15 cellular contexts compared by ENCODE assay signal in the genomic region with DNA sequence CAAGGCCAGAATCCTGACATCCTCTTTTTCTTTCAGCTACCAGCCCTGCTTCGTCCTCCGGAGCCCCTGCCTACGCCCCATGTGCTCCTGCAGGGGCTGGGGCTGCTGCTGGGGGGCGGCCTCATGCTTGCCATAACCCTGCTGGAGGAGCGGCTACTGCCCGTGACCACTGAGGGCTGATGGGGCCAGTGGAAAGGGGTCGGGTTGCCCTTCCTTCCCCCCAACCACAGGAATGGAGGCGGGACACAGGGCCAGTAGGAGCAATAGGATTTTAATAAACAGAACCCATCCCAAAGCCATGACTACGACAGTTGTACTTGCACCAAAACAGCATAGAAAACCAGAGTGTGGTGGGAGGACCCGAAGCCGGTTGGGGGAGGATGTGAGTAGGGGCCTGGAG. TPM values are rescaled to one million over a fixed set of nuclear protein-coding genes. Genes with fewer than 3 reads are reported as not detected.
"Had no signal": no experiment of that assay in that cellular context is flagged by ENCODE, and none has a peak within 500 bp of the region (broad histone marks: within the 10 kb centered on the region; RNA-seq: fewer than 3 reads in every experiment).

No MANE protein-coding gene starts in this region.

- DNase-seq: activated naive CD4-positive, alpha-beta T cell treated with Interleukin-2 at 50 U/mL for 16 hours; anterior cingulate cortex; gastrocnemius medialis; lower lobe of right lung; ovary; stimulated activated CD4-positive, alpha-beta T cell treated with anti-CD3 and anti-CD28 coated beads, Interleukin-2, amount 100 ng/mL, for 48 hours; stimulated activated naive B cell treated with anti-CD40 and anti-IgM and Interleukin-4, amounts not matched to agents 10 μg/mL and 1 μg/mL and 100 μg/mL, for 72 hours; T-helper 9 cell; thyroid gland; uterus had no signal

- H3K27ac ChIP-seq: gastrocnemius medialis, heart left ventricle, lower lobe of right lung, ovary, thyroid gland, uterus had no signal

- ATAC-seq: activated CD4-positive, CD25-positive, alpha-beta regulatory T cell treated with anti-CD3 and anti-CD28 coated beads, Interleukin-2, amount 50 U/mL, for 24 hours; activated T-helper 17 cell treated with anti-CD3 and anti-CD28 coated beads, Interleukin-2, amount 50 U/mL, for 72 hours; gastrocnemius medialis; lower lobe of right lung; stimulated activated naive B cell treated with anti-CD40 and anti-IgM and Interleukin-4, amounts not matched to agents 10 μg/mL and 1 μg/mL and 100 μg/mL, for 72 hours had no signal

- H3K36me3 ChIP-seq: ovary, uterus had no signal

- H3K27me3 ChIP-seq: gastrocnemius medialis, heart left ventricle, ovary, thyroid gland, uterus had no signal

- H3K4me1 ChIP-seq: gastrocnemius medialis, heart left ventricle, lower lobe of right lung, thyroid gland, uterus had no signal

- H3K9me3 ChIP-seq: gastrocnemius medialis, heart left ventricle, lower lobe of right lung, ovary, thyroid gland, uterus had no signal

- H3K4me3 ChIP-seq: gastrocnemius medialis, heart left ventricle, lower lobe of right lung, ovary, thyroid gland, uterus had no signal

RNA-seq across cellular contexts. Expression of a gene that starts 7.7 kb away (rescaled TPM):
- total RNA-seq: dermis microvascular lymphatic vessel endothelial cell, epithelial cell of proximal tubule, heart left ventricle, lower lobe of right lung, thyroid gland had no signal
